Comparison of ENCODE assay signal across 2 cellular contexts in the genomic region with DNA sequence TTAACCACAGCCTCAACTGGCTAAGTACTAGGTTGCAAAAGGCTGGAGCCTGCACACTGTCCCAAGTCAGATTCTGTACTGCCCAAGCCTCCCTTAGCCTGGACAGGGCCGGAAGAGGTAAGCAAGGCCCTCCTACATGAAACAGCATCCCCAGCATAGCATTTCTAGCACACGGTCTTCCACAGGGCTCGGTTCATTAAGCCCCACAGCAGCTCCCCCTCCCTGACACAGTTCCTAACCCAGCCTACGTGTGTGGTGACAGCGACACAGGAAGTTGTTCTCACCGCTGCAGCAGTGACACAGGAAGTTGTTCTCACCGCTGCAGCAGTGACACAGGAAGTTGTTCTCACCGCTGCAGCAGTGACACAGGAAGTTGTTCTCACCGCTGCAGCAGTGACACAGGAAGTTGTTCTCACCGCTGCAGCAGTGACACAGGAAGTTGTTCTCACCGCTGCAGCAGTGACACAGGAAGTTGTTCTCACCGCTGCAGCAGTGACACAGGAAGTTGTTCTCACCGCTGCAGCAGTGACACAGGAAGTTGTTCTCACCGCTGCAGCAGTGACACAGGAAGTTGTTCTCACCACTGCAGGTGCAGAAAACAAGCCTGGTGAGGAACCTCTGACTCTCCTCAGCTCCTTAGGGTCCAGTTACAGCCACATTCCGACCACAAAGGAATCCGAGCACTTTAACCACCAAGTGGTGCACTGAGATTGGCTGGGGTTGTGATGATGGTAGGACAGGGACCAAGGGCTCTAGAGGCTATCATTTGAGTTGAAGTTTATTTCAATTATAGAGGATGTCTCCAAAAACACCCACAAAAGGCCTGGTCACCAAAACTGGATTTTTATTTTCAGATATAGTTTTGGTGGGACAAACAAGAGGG.
TF ChIP-seq lines count a peak whose summit lies in the region.

No MANE protein-coding gene starts in this region.

TF ChIP-seq in PFSK-1, 5 proteins besides CTCF, POLR2A, EP300 and RAD21:
- TF ChIP-seq POLR2AphosphoS5 (IDR thresholded peaks at IDR 0.05; ENCODE audit: low read depth, low read length) (peak; percentile 55; the same call in 1 of the 2 replicates), FOXP2 (optimal IDR thresholded peaks at IDR 0.05; ENCODE audit: borderline replicate concordance, extremely low read depth, extremely low read length, insufficient read depth) (peak; percentile 99)
- TF ChIP-seq, protein P1, sequence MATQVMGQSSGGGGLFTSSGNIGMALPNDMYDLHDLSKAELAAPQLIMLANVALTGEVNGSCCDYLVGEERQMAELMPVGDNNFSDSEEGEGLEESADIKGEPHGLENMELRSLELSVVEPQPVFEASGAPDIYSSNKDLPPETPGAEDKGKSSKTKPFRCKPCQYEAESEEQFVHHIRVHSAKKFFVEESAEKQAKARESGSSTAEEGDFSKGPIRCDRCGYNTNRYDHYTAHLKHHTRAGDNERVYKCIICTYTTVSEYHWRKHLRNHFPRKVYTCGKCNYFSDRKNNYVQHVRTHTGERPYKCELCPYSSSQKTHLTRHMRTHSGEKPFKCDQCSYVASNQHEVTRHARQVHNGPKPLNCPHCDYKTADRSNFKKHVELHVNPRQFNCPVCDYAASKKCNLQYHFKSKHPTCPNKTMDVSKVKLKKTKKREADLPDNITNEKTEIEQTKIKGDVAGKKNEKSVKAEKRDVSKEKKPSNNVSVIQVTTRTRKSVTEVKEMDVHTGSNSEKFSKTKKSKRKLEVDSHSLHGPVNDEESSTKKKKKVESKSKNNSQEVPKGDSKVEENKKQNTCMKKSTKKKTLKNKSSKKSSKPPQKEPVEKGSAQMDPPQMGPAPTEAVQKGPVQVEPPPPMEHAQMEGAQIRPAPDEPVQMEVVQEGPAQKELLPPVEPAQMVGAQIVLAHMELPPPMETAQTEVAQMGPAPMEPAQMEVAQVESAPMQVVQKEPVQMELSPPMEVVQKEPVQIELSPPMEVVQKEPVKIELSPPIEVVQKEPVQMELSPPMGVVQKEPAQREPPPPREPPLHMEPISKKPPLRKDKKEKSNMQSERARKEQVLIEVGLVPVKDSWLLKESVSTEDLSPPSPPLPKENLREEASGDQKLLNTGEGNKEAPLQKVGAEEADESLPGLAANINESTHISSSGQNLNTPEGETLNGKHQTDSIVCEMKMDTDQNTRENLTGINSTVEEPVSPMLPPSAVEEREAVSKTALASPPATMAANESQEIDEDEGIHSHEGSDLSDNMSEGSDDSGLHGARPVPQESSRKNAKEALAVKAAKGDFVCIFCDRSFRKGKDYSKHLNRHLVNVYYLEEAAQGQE (IDR thresholded peaks at IDR 0.05; ENCODE audit: insufficient read depth in 1 of 2, low read depth in 2 of 2, low read length in 2 of 2): 0 out of 4 replicates have a peak, but pooled peaks of 1 of the 2 experiments have one; percentile 27

TF ChIP-seq in HepG2, 621 proteins besides CTCF, POLR2A, EP300 and RAD21 (continues in another document):
- peak; percentile 80 for TF ChIP-seq GATAD1 (CRISPR knock-in tag; IDR thresholded peaks at IDR 0.05)
- TF ChIP-seq, protein P2, sequence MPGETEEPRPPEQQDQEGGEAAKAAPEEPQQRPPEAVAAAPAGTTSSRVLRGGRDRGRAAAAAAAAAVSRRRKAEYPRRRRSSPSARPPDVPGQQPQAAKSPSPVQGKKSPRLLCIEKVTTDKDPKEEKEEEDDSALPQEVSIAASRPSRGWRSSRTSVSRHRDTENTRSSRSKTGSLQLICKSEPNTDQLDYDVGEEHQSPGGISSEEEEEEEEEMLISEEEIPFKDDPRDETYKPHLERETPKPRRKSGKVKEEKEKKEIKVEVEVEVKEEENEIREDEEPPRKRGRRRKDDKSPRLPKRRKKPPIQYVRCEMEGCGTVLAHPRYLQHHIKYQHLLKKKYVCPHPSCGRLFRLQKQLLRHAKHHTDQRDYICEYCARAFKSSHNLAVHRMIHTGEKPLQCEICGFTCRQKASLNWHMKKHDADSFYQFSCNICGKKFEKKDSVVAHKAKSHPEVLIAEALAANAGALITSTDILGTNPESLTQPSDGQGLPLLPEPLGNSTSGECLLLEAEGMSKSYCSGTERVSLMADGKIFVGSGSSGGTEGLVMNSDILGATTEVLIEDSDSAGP (CRISPR knock-in tag; IDR thresholded peaks at IDR 0.05; ENCODE audit: borderline replicate concordance): peak; percentile 28; the same call in 1 of the 2 replicates
- TF ChIP-seq GABPA (IDR thresholded peaks at IDR 0.05; ENCODE audit: low read depth, low read length): peak; percentile 78
- peak; percentile 97 for TF ChIP-seq GABPA (CRISPR knock-in tag; IDR thresholded peaks at IDR 0.05; ENCODE audit: low read depth)
- TF ChIP-seq ZMYM4 (CRISPR knock-in tag; IDR thresholded peaks at IDR 0.05): 0 out of 2 replicates have a peak, but pooled peaks have one; percentile 17
- TF ChIP-seq, protein P3, sequence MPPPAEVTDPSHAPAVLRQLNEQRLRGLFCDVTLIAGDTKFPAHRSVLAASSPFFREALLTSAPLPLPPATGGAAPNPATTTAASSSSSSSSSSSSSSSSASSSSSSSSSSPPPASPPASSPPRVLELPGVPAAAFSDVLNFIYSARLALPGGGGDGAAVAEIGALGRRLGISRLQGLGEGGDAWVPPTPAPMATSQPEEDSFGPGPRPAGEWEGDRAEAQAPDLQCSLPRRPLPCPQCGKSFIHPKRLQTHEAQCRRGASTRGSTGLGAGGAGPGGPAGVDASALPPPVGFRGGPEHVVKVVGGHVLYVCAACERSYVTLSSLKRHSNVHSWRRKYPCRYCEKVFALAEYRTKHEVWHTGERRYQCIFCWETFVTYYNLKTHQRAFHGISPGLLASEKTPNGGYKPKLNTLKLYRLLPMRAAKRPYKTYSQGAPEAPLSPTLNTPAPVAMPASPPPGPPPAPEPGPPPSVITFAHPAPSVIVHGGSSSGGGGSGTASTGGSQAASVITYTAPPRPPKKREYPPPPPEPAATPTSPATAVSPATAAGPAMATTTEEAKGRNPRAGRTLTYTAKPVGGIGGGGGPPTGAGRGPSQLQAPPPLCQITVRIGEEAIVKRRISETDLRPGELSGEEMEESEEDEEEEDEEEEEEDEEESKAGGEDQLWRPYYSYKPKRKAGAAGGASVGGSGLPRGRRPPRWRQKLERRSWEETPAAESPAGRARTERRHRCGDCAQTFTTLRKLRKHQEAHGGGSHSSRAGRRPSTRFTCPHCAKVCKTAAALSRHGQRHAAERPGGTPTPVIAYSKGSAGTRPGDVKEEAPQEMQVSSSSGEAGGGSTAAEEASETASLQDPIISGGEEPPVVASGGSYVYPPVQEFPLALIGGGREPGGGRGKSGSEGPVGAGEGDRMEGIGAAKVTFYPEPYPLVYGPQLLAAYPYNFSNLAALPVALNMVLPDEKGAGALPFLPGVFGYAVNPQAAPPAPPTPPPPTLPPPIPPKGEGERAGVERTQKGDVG (CRISPR knock-in tag; IDR thresholded peaks at IDR 0.05; ENCODE audit: borderline replicate concordance): peak; percentile 71; the same call in 1 of the 2 replicates
- TF ChIP-seq POGZ (CRISPR knock-in tag; IDR thresholded peaks at IDR 0.05): peak; percentile 64; the same call in 1 of the 2 replicates
- peak; percentile 86 for TF ChIP-seq THAP11 (CRISPR knock-in tag; IDR thresholded peaks at IDR 0.05)
- TF ChIP-seq, protein P4, sequence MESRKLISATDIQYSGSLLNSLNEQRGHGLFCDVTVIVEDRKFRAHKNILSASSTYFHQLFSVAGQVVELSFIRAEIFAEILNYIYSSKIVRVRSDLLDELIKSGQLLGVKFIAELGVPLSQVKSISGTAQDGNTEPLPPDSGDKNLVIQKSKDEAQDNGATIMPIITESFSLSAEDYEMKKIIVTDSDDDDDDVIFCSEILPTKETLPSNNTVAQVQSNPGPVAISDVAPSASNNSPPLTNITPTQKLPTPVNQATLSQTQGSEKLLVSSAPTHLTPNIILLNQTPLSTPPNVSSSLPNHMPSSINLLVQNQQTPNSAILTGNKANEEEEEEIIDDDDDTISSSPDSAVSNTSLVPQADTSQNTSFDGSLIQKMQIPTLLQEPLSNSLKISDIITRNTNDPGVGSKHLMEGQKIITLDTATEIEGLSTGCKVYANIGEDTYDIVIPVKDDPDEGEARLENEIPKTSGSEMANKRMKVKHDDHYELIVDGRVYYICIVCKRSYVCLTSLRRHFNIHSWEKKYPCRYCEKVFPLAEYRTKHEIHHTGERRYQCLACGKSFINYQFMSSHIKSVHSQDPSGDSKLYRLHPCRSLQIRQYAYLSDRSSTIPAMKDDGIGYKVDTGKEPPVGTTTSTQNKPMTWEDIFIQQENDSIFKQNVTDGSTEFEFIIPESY (CRISPR knock-in tag; IDR thresholded peaks at IDR 0.05): peak; percentile 95
- TF ChIP-seq, protein P5, sequence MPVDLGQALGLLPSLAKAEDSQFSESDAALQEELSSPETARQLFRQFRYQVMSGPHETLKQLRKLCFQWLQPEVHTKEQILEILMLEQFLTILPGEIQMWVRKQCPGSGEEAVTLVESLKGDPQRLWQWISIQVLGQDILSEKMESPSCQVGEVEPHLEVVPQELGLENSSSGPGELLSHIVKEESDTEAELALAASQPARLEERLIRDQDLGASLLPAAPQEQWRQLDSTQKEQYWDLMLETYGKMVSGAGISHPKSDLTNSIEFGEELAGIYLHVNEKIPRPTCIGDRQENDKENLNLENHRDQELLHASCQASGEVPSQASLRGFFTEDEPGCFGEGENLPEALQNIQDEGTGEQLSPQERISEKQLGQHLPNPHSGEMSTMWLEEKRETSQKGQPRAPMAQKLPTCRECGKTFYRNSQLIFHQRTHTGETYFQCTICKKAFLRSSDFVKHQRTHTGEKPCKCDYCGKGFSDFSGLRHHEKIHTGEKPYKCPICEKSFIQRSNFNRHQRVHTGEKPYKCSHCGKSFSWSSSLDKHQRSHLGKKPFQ (CRISPR knock-in tag; IDR thresholded peaks at IDR 0.05; ENCODE audit: insufficient replicate concordance): peak; percentile 72
- peak; percentile 99 for TF ChIP-seq NR2C2 (CRISPR knock-in tag; IDR thresholded peaks at IDR 0.05; ENCODE audit: borderline replicate concordance)
- peak; percentile 36; the same call in 1 of the 2 replicates for TF ChIP-seq ELF1 (CRISPR knock-in tag; IDR thresholded peaks at IDR 0.05)
- TF ChIP-seq CCDC6 (CRISPR knock-in tag; IDR thresholded peaks at IDR 0.05): peak; percentile 39; the same call in 1 of the 2 replicates
- peak; percentile 94 for TF ChIP-seq KAT8 (CRISPR knock-in tag; IDR thresholded peaks at IDR 0.05)
- peak; percentile 100 for TF ChIP-seq ZBTB38 (CRISPR knock-in tag; IDR thresholded peaks at IDR 0.05)
- TF ChIP-seq, protein P6, sequence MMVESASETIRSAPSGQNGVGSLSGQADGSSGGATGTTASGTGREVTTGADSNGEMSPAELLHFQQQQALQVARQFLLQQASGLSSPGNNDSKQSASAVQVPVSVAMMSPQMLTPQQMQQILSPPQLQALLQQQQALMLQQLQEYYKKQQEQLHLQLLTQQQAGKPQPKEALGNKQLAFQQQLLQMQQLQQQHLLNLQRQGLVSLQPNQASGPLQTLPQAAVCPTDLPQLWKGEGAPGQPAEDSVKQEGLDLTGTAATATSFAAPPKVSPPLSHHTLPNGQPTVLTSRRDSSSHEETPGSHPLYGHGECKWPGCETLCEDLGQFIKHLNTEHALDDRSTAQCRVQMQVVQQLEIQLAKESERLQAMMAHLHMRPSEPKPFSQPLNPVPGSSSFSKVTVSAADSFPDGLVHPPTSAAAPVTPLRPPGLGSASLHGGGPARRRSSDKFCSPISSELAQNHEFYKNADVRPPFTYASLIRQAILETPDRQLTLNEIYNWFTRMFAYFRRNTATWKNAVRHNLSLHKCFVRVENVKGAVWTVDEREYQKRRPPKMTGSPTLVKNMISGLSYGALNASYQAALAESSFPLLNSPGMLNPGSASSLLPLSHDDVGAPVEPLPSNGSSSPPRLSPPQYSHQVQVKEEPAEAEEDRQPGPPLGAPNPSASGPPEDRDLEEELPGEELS (CRISPR knock-in tag; IDR thresholded peaks at IDR 0.05): peak; percentile 35; the same call in 1 of the 2 replicates
- peak; percentile 68 for TF ChIP-seq PHF20 (CRISPR knock-in tag; IDR thresholded peaks at IDR 0.05)
- TF ChIP-seq, protein P7, sequence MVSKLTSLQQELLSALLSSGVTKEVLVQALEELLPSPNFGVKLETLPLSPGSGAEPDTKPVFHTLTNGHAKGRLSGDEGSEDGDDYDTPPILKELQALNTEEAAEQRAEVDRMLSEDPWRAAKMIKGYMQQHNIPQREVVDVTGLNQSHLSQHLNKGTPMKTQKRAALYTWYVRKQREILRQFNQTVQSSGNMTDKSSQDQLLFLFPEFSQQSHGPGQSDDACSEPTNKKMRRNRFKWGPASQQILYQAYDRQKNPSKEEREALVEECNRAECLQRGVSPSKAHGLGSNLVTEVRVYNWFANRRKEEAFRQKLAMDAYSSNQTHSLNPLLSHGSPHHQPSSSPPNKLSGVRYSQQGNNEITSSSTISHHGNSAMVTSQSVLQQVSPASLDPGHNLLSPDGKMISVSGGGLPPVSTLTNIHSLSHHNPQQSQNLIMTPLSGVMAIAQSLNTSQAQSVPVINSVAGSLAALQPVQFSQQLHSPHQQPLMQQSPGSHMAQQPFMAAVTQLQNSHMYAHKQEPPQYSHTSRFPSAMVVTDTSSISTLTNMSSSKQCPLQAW (CRISPR knock-in tag; IDR thresholded peaks at IDR 0.05): 0 out of 2 replicates have a peak, but pooled peaks have one; percentile 16
- TF ChIP-seq, protein P8, sequence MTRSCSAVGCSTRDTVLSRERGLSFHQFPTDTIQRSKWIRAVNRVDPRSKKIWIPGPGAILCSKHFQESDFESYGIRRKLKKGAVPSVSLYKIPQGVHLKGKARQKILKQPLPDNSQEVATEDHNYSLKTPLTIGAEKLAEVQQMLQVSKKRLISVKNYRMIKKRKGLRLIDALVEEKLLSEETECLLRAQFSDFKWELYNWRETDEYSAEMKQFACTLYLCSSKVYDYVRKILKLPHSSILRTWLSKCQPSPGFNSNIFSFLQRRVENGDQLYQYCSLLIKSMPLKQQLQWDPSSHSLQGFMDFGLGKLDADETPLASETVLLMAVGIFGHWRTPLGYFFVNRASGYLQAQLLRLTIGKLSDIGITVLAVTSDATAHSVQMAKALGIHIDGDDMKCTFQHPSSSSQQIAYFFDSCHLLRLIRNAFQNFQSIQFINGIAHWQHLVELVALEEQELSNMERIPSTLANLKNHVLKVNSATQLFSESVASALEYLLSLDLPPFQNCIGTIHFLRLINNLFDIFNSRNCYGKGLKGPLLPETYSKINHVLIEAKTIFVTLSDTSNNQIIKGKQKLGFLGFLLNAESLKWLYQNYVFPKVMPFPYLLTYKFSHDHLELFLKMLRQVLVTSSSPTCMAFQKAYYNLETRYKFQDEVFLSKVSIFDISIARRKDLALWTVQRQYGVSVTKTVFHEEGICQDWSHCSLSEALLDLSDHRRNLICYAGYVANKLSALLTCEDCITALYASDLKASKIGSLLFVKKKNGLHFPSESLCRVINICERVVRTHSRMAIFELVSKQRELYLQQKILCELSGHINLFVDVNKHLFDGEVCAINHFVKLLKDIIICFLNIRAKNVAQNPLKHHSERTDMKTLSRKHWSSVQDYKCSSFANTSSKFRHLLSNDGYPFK (CRISPR knock-in tag; IDR thresholded peaks at IDR 0.05; ENCODE audit: borderline replicate concordance): peak; percentile 77; the same call in 1 of the 2 replicates
- TF ChIP-seq HOXA3 (CRISPR knock-in tag; IDR thresholded peaks at IDR 0.05): peak; percentile 64
- TF ChIP-seq SAP130 (CRISPR knock-in tag; IDR thresholded peaks at IDR 0.05; ENCODE audit: low read depth): peak; percentile 72
